ENCODE assay signal across 23 cellular contexts in the genomic region with DNA sequence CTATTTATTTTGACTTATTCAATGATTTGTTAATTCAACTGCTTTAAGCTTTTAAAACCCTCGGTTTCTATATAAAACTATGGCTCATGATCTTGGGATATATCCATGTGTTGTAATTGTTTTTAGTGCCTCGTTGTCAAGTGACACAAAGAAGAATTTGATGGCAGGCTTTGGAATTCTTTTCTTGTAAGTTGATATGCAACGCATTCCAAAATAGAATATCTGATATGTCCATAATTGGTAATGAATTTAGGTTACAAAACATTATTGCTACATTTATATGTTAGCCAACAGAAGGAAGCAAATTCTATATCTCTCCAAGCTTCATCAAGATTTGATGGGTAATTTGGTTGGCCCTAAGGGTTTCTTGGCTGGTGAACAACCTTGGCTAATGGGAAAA.
"Had no signal": no experiment of that assay in that cellular context is flagged by ENCODE, and none has a peak within 500 bp of the region (broad histone marks: within the 10 kb centered on the region; RNA-seq: fewer than 3 reads in every experiment).

No MANE protein-coding gene starts in this region.

- H3K27me3 Mint-ChIP-seq: activated CD8-positive, alpha-beta T cell treated with anti-CD3 and anti-CD28 coated beads for 36 hours; activated naive CD8-positive, alpha-beta T cell treated with anti-CD3 and anti-CD28 coated beads, Interleukin-2, amount 10 ng/mL, durations not matched to agents 7 days and 5 days had no signal

- DNase-seq: activated CD4-positive, alpha-beta T cell treated with anti-CD3 and anti-CD28 coated beads for 4 hours; activated CD8-positive, alpha-beta memory T cell treated with anti-CD3 and anti-CD28 coated beads, Interleukin-2, amount 50 U/mL, for 48 hours; activated CD8-positive, alpha-beta T cell treated with anti-CD3 and anti-CD28 coated beads for 36 hours; activated naive CD4-positive, alpha-beta T cell treated with anti-CD3 and anti-CD28 coated beads, Interleukin-2, amount 50 U/mL, for 16 hours; activated naive CD8-positive, alpha-beta T cell treated with anti-CD3 and anti-CD28 coated beads, Interleukin-2, amount 10 ng/mL, durations not matched to agents 7 days and 5 days; activated T-cell treated with anti-CD3 and anti-CD28 coated beads, Interleukin-2, amount 50 U/mL, for 1 hour; aorta; caudate nucleus; MV-4-11; NCI-H1092 treated with DMSO at 0.1 percent for 48 hours; NCI-H1417 treated with DMSO at 0.1 percent for 48 hours; NCI-H1694 treated with DMSO at 0.1 percent for 48 hours; NCI-H2029 treated with DMSO at 0.1 percent for 48 hours; NCI-H345; NCI-H510A; NCI-H69; NK-92 treated with Interleukin-12 subunit alpha and Interleukin-12 subunit beta, amount 100 ng/mL, for 24 hours; Peyer's patch; Right ventricle myocardium superior; SJCRH30 had no signal

- H3K4me1 ChIP-seq: breast epithelium, Peyer's patch had no signal

- H3K4me3 Mint-ChIP-seq: activated CD8-positive, alpha-beta T cell treated with anti-CD3 and anti-CD28 coated beads for 36 hours; activated naive CD8-positive, alpha-beta T cell treated with anti-CD3 and anti-CD28 coated beads, Interleukin-2, amount 10 ng/mL, durations not matched to agents 7 days and 5 days; T-helper 1 cell treated with Interleukin-12 subunit alpha and Interleukin-12 subunit beta and Interleukin-4 antibody, amounts not matched to agents 30 μg/mL and 1 μg/mL, for 36 hours had no signal

- H3K4me1 Mint-ChIP-seq: activated naive CD8-positive, alpha-beta T cell treated with anti-CD3 and anti-CD28 coated beads, Interleukin-2, amount 10 ng/mL, durations not matched to agents 7 days and 5 days had no signal

- H3K9me3 Mint-ChIP-seq: activated naive CD8-positive, alpha-beta T cell treated with anti-CD3 and anti-CD28 coated beads, Interleukin-2, amount 10 ng/mL, durations not matched to agents 7 days and 5 days; T-helper 1 cell treated with Interleukin-12 subunit alpha and Interleukin-12 subunit beta and Interleukin-4 antibody, amounts not matched to agents 30 μg/mL and 1 μg/mL, for 36 hours had no signal

- H3K9me3 ChIP-seq: breast epithelium, Peyer's patch, SJCRH30 had no signal

- H3K27me3 ChIP-seq: breast epithelium, Peyer's patch, SJCRH30 had no signal

- H3K36me3 Mint-ChIP-seq: activated naive CD8-positive, alpha-beta T cell treated with anti-CD3 and anti-CD28 coated beads, Interleukin-2, amount 10 ng/mL, durations not matched to agents 7 days and 5 days had no signal

- H3K27ac Mint-ChIP-seq: activated CD8-positive, alpha-beta T cell treated with anti-CD3 and anti-CD28 coated beads for 36 hours; activated naive CD8-positive, alpha-beta T cell treated with anti-CD3 and anti-CD28 coated beads, Interleukin-2, amount 10 ng/mL, durations not matched to agents 7 days and 5 days; T-helper 1 cell treated with Interleukin-12 subunit alpha and Interleukin-12 subunit beta and Interleukin-4 antibody, amounts not matched to agents 30 μg/mL and 1 μg/mL, for 36 hours had no signal

- H3K4me3 ChIP-seq: breast epithelium, Peyer's patch, SJCRH30 had no signal

- H3K27ac ChIP-seq: breast epithelium, Peyer's patch, RWPE1, SJCRH30 had no signal
